In genomic region chr1:223727541-223727940, GRCh38 we compare ENCODE assay signal across 1 cellular context.
TF ChIP-seq lines count a peak whose summit lies in the region.

No MANE protein-coding gene starts in this region.

TF ChIP-seq in GM23338, 12 proteins besides CTCF, POLR2A, EP300 and RAD21 (continued from another document):
- no peak for TF ChIP-seq ZNF462 (CRISPR knock-in tag; IDR thresholded peaks at IDR 0.05)
- TF ChIP-seq ZNF114 (CRISPR knock-in tag; IDR thresholded peaks at IDR 0.05): no peak
- TF ChIP-seq, protein P1, sequence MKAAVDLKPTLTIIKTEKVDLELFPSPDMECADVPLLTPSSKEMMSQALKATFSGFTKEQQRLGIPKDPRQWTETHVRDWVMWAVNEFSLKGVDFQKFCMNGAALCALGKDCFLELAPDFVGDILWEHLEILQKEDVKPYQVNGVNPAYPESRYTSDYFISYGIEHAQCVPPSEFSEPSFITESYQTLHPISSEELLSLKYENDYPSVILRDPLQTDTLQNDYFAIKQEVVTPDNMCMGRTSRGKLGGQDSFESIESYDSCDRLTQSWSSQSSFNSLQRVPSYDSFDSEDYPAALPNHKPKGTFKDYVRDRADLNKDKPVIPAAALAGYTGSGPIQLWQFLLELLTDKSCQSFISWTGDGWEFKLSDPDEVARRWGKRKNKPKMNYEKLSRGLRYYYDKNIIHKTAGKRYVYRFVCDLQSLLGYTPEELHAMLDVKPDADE (IDR thresholded peaks at IDR 0.05): no peak
- TF ChIP-seq NANOG (IDR thresholded peaks at IDR 0.05; ENCODE audit: borderline replicate concordance): no peak
- TF ChIP-seq, protein P2, sequence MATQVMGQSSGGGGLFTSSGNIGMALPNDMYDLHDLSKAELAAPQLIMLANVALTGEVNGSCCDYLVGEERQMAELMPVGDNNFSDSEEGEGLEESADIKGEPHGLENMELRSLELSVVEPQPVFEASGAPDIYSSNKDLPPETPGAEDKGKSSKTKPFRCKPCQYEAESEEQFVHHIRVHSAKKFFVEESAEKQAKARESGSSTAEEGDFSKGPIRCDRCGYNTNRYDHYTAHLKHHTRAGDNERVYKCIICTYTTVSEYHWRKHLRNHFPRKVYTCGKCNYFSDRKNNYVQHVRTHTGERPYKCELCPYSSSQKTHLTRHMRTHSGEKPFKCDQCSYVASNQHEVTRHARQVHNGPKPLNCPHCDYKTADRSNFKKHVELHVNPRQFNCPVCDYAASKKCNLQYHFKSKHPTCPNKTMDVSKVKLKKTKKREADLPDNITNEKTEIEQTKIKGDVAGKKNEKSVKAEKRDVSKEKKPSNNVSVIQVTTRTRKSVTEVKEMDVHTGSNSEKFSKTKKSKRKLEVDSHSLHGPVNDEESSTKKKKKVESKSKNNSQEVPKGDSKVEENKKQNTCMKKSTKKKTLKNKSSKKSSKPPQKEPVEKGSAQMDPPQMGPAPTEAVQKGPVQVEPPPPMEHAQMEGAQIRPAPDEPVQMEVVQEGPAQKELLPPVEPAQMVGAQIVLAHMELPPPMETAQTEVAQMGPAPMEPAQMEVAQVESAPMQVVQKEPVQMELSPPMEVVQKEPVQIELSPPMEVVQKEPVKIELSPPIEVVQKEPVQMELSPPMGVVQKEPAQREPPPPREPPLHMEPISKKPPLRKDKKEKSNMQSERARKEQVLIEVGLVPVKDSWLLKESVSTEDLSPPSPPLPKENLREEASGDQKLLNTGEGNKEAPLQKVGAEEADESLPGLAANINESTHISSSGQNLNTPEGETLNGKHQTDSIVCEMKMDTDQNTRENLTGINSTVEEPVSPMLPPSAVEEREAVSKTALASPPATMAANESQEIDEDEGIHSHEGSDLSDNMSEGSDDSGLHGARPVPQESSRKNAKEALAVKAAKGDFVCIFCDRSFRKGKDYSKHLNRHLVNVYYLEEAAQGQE (IDR thresholded peaks at IDR 0.05; ENCODE audit: unreplicated experiment): no peak
- no peak for TF ChIP-seq JUNB (IDR thresholded peaks at IDR 0.05; ENCODE audit: unreplicated experiment)
- no peak for TF ChIP-seq CREB1 (CRISPR knock-in tag; IDR thresholded peaks at IDR 0.05; ENCODE audit: low read depth)
- TF ChIP-seq EZH2phosphoT487 (IDR thresholded peaks at IDR 0.05; ENCODE audit: unreplicated experiment): no peak
